17 cellular contexts compared by ENCODE assay signal in the genomic region with DNA sequence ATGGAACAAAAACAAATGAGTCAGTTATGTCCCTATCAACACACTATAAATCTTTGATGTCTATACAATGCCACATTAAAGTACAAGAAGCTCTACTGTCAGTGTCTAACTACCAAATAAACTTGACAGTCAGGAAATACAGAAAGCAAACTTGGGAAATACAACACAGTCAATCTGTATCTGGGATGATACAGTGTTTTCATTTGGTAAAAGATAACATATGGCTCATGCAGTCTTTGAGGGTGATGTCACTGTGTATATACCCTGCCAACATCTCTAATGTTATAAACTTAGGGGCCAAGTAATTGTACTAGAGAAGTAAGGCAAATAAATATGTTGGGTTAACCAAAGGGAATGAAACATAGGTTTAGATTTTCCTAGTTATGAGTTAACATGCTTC.
DNase-seq lines count a peak whose midpoint lies in the region; ATAC-seq and FAIRE-seq lines count a peak whose summit lies in the region.
"Had no signal": no experiment of that assay in that cellular context is flagged by ENCODE, and none has a peak within 500 bp of the region (broad histone marks: within the 10 kb centered on the region; RNA-seq: fewer than 3 reads in every experiment).

No MANE protein-coding gene starts in this region.

- no peak overlapping the region for H3K27ac ChIP-seq in caudate nucleus (ENCODE audit: low read depth, low read length)
- no peak overlapping the region for H3K27ac ChIP-seq in aorta (ENCODE audit: low read depth in 1 of 2, low read length in 2 of 2)
- H3K27ac ChIP-seq: tibial nerve had no signal

- DNase-seq in AG08396 (ENCODE audit: low spot score) (peak; percentile 53), HTR-8/SVneo (ENCODE audit: insufficient read length, low spot score) (peak; percentile 52), astrocyte of the hippocampus (ENCODE audit: low read depth, low spot score) (peak; percentile 12), glomerular endothelial cell (ENCODE audit: extremely low read depth, low read depth, low spot score) (peak; percentile 25), caudate nucleus (lab: John Stamatoyannopoulos, UW) (no peak), aorta (no peak)
- DNase-seq: activated naive CD4-positive, alpha-beta T cell; DMS79; KG1; NCI-H1930; SHP77 had no signal

- H3K4me1 ChIP-seq in aorta (ENCODE audit: control insufficient read depth in 1 of 2, insufficient read depth in 2 of 2, low read length in 2 of 2): no peaks in the 10 kb centered on the region
- H3K4me1 ChIP-seq: tibial nerve had no signal

- H3K27me3 ChIP-seq in aorta (ENCODE audit: control insufficient read depth in 1 of 2, insufficient read depth in 2 of 2, low read length in 1 of 2): no peaks in the 10 kb centered on the region
- H3K27me3 ChIP-seq: tibial nerve had no signal

- FAIRE-seq in HTR-8/SVneo (lab: Jason Lieb, UNC): peak; percentile 73
- FAIRE-seq: colon, frontal cortex, islet of Langerhans had no signal

- ATAC-seq in GM21515 (IDR thresholded peaks at IDR 0.05; ENCODE audit: unreplicated experiment): no peak
- no peak for ATAC-seq in GM19324 (IDR thresholded peaks at IDR 0.05; ENCODE audit: low FRiP score, unreplicated experiment)
- ATAC-seq in aorta (ENCODE audit: low FRiP score): no peak

- intact Hi-C loops in aorta (cut with DNase I): no loop called here

- H3K9me3 ChIP-seq in aorta (ENCODE audit: control insufficient read depth, low read length): no peaks in the 10 kb centered on the region

- H3K4me3 ChIP-seq in aorta (ENCODE audit: low read length in 2 of 2): no peak overlapping the region
- H3K4me3 ChIP-seq: tibial nerve had no signal

- no peaks in the 10 kb centered on the region for H3K36me3 ChIP-seq in aorta (ENCODE audit: control insufficient read depth in 1 of 2, insufficient read depth in 2 of 2, low read length in 1 of 2)
- H3K36me3 ChIP-seq: tibial nerve had no signal

Comparison
In these comparisons a context has a peak if more than half of its experiments do, and no peak if none do; other contexts are left out.
1. DNase-seq: peak in AG08396 (single experiment), HTR-8/SVneo (single experiment), astrocyte of the hippocampus (single experiment) and glomerular endothelial cell (single experiment); none in caudate nucleus (0 of 61) and aorta (0 of 2).